29 cellular contexts compared by ENCODE assay signal in the genomic region with DNA sequence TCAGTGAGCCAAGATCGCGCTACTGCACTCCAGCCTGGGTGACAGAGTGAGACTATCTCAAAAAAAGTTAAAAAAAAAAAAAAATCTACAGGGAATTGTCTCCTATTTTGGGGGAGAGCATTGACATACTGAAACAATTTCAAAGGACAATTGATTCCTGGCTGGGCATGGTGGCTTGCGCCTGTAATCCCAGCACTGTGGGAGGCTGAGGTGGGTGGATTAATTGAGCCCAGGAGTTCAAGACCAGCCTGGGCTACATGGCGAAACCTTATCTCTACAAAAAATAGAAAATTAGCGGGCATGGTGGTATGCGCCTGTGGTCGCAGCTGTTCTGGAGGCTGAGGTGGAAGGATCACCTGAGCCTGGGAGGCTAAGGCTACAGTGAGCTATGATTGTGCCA.
"Had no signal": no experiment of that assay in that cellular context is flagged by ENCODE, and none has a peak within 500 bp of the region (broad histone marks: within the 10 kb centered on the region; RNA-seq: fewer than 3 reads in every experiment).

No MANE protein-coding gene starts in this region.

- H3K4me1 Mint-ChIP-seq: activated CD4-positive, alpha-beta T cell treated with anti-CD3 and anti-CD28 coated beads for 36 hours; activated CD4-positive, alpha-beta T cell treated with anti-CD3 and anti-CD28 coated beads, Interleukin-2, amount 10 ng/mL, durations not matched to agents 24 days and 14 days; activated CD8-positive, alpha-beta memory T cell treated with anti-CD3 and anti-CD28 coated beads, Interleukin-2, amount 10 ng/mL, durations not matched to agents 7 days and 5 days; activated naive CD4-positive, alpha-beta T cell treated with anti-CD3 and anti-CD28 coated beads, Interleukin-2, amount 10 ng/mL, durations not matched to agents 7 days and 5 days; central memory CD8-positive, alpha-beta T cell; endodermal cell had no signal

- ATAC-seq: activated CD4-positive, alpha-beta T cell treated with anti-CD3 and anti-CD28 coated beads for 36 hours; activated CD8-positive, alpha-beta memory T cell treated with anti-CD3 and anti-CD28 coated beads, Interleukin-2, amount 10 ng/mL, durations not matched to agents 7 days and 5 days; activated CD8-positive, alpha-beta T cell treated with anti-CD3 and anti-CD28 coated beads, Interleukin-2, amount 10 ng/mL, durations not matched to agents 7 days and 5 days; activated naive CD4-positive, alpha-beta T cell treated with anti-CD3 and anti-CD28 coated beads, Interleukin-2, amount 50 U/mL, for 72 hours; esophagus mucosa had no signal

- H3K27ac ChIP-seq: brain microvascular endothelial cell, coronary artery had no signal

- H3K9me3 Mint-ChIP-seq: activated CD4-positive, alpha-beta memory T cell treated with anti-CD3 and anti-CD28 coated beads for 36 hours; activated CD4-positive, alpha-beta T cell treated with anti-CD3 and anti-CD28 coated beads, Interleukin-2, amount 10 ng/mL, durations not matched to agents 24 days and 14 days; activated naive CD4-positive, alpha-beta T cell treated with anti-CD3 and anti-CD28 coated beads, Interleukin-2, amount 10 ng/mL, durations not matched to agents 7 days and 5 days; activated naive CD4-positive, alpha-beta T cell treated with anti-CD3 and anti-CD28 coated beads, Interleukin-2, amount 50 U/mL, for 72 hours; activated naive CD8-positive, alpha-beta T cell treated with anti-CD3 and anti-CD28 coated beads, Interleukin-2, amount 10 ng/mL, durations not matched to agents 7 days and 5 days; activated T-helper 1 cell treated with anti-CD3 and anti-CD28 coated beads, Interleukin-12 subunit alpha, Interleukin-12 subunit beta, Interleukin-2, Interleukin-4 antibody, amounts not matched to agents 30 ng/mL and 10 ng/mL and 1 ng/mL, durations not matched to agents 14 hours and 24 hours and 36 hours; central memory CD8-positive, alpha-beta T cell; endodermal cell had no signal

- H3K4me3 Mint-ChIP-seq: activated CD4-positive, alpha-beta memory T cell treated with anti-CD3 and anti-CD28 coated beads for 36 hours; activated CD4-positive, alpha-beta T cell treated with anti-CD3 and anti-CD28 coated beads for 36 hours; activated CD4-positive, alpha-beta T cell treated with anti-CD3 and anti-CD28 coated beads, Interleukin-2, amount 10 ng/mL, durations not matched to agents 24 days and 14 days; activated CD8-positive, alpha-beta memory T cell treated with anti-CD3 and anti-CD28 coated beads, Interleukin-2, amount 10 ng/mL, durations not matched to agents 7 days and 5 days; activated CD8-positive, alpha-beta T cell treated with anti-CD3 and anti-CD28 coated beads, Interleukin-2, amount 10 ng/mL, durations not matched to agents 7 days and 5 days; activated naive CD4-positive, alpha-beta T cell treated with anti-CD3 and anti-CD28 coated beads, Interleukin-2, amount 10 ng/mL, durations not matched to agents 7 days and 5 days; activated naive CD8-positive, alpha-beta T cell treated with anti-CD3 and anti-CD28 coated beads, Interleukin-2, amount 10 ng/mL, durations not matched to agents 7 days and 5 days; activated T-helper 1 cell treated with anti-CD3 and anti-CD28 coated beads, Interleukin-12 subunit alpha, Interleukin-12 subunit beta, Interleukin-2, Interleukin-4 antibody, amounts not matched to agents 30 ng/mL and 10 ng/mL and 1 ng/mL, durations not matched to agents 14 hours and 24 hours and 36 hours; central memory CD8-positive, alpha-beta T cell; endodermal cell had no signal

- H3K27me3 Mint-ChIP-seq: activated CD4-positive, alpha-beta memory T cell treated with anti-CD3 and anti-CD28 coated beads for 36 hours; activated CD4-positive, alpha-beta T cell treated with anti-CD3 and anti-CD28 coated beads for 36 hours; activated CD4-positive, alpha-beta T cell treated with anti-CD3 and anti-CD28 coated beads, Interleukin-2, amount 10 ng/mL, durations not matched to agents 24 days and 14 days; activated CD8-positive, alpha-beta memory T cell treated with anti-CD3 and anti-CD28 coated beads, Interleukin-2, amount 10 ng/mL, durations not matched to agents 7 days and 5 days; activated naive CD4-positive, alpha-beta T cell treated with anti-CD3 and anti-CD28 coated beads, Interleukin-2, amount 10 ng/mL, durations not matched to agents 7 days and 5 days; activated naive CD8-positive, alpha-beta T cell treated with anti-CD3 and anti-CD28 coated beads, Interleukin-2, amount 10 ng/mL, durations not matched to agents 7 days and 5 days; central memory CD8-positive, alpha-beta T cell had no signal

- H3K27me3 ChIP-seq: brain microvascular endothelial cell had no signal

- DNase-seq: activated CD4-positive, alpha-beta memory T cell treated with anti-CD3 and anti-CD28 coated beads for 36 hours; activated CD4-positive, alpha-beta T cell treated with anti-CD3 and anti-CD28 coated beads for 36 hours; activated CD4-positive, alpha-beta T cell treated with anti-CD3 and anti-CD28 coated beads, Interleukin-2, amount 10 ng/mL, durations not matched to agents 24 days and 14 days; activated CD4-positive, CD25-positive, alpha-beta regulatory T cell; activated CD4-positive, CD25-positive, alpha-beta regulatory T cell treated with anti-CD3 and anti-CD28 coated beads, Interleukin-2, amount 50 U/mL, for 72 hours; activated CD8-positive, alpha-beta memory T cell treated with anti-CD3 and anti-CD28 coated beads, Interleukin-2, amount 10 ng/mL, durations not matched to agents 7 days and 5 days; activated CD8-positive, alpha-beta memory T cell treated with anti-CD3 and anti-CD28 coated beads, Interleukin-2, amount 50 U/mL, for 4 hours; activated CD8-positive, alpha-beta T cell treated with anti-CD3 and anti-CD28 coated beads, Interleukin-2, amount 10 ng/mL, durations not matched to agents 7 days and 5 days; activated gamma-delta T cell; activated naive CD4-positive, alpha-beta T cell; activated naive CD4-positive, alpha-beta T cell treated with anti-CD3 and anti-CD28 coated beads, Interleukin-2, amount 10 ng/mL, durations not matched to agents 7 days and 5 days; activated naive CD8-positive, alpha-beta T cell treated with anti-CD3 and anti-CD28 coated beads, Interleukin-2, amount 10 ng/mL, durations not matched to agents 7 days and 5 days; activated T-cell treated with anti-CD3 and anti-CD28 coated beads, Interleukin-2, amount 50 U/mL, for 1 hour; activated T-cell treated with anti-CD3 and anti-CD28 coated beads, Interleukin-2, amount 50 U/mL, for 48 hours; amniotic stem cell; anterior cingulate cortex; brain microvascular endothelial cell; dermis blood vessel endothelial cell; effector CD4-positive, alpha-beta T cell; endodermal cell; foreskin fibroblast; head of caudate nucleus; T-helper 1 cell; T-helper 2 cell had no signal

- H3K4me3 ChIP-seq: coronary artery had no signal

- H3K27ac Mint-ChIP-seq: activated CD4-positive, alpha-beta memory T cell treated with anti-CD3 and anti-CD28 coated beads for 36 hours; activated CD4-positive, alpha-beta T cell treated with anti-CD3 and anti-CD28 coated beads for 36 hours; activated CD8-positive, alpha-beta memory T cell treated with anti-CD3 and anti-CD28 coated beads, Interleukin-2, amount 10 ng/mL, durations not matched to agents 7 days and 5 days; activated CD8-positive, alpha-beta T cell treated with anti-CD3 and anti-CD28 coated beads, Interleukin-2, amount 10 ng/mL, durations not matched to agents 7 days and 5 days; activated naive CD4-positive, alpha-beta T cell treated with anti-CD3 and anti-CD28 coated beads, Interleukin-2, amount 10 ng/mL, durations not matched to agents 7 days and 5 days; activated naive CD8-positive, alpha-beta T cell treated with anti-CD3 and anti-CD28 coated beads, Interleukin-2, amount 10 ng/mL, durations not matched to agents 7 days and 5 days; endodermal cell had no signal

- H3K36me3 Mint-ChIP-seq: activated naive CD4-positive, alpha-beta T cell treated with anti-CD3 and anti-CD28 coated beads, Interleukin-2, amount 50 U/mL, for 72 hours had no signal
